ENCODE assay signal across 19 cellular contexts in the genomic region with DNA sequence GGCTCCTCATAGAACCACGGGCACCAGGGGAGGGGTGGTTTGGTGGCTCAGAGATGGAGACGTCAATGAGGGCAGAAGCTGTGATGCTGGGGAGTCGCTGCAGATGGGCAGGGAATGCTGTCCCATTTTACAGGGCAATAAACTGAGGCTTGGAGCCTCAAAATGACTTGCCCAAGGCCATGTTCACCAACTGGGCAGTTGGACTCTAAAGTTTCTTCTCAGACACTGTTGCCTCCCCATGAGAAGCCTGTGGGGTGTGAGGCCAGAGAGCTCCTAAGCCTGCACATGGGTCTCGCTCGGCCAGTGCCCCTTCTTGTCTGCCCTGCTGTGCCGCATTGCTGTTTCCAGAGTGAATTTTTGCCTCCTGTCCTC. TPM values are rescaled to one million over a fixed set of nuclear protein-coding genes. Genes with fewer than 3 reads are reported as not detected.
DNase-seq lines count a peak whose midpoint lies in the region; ATAC-seq lines count a peak whose summit lies in the region.
"Had no signal": no experiment of that assay in that cellular context is flagged by ENCODE, and none has a peak within 500 bp of the region (broad histone marks: within the 10 kb centered on the region; RNA-seq: fewer than 3 reads in every experiment).

No MANE protein-coding gene starts in this region.

- peak overlapping the region; percentile 94 for H3K27ac ChIP-seq in temporal lobe (ENCODE audit: low read depth, low read length)
- H3K27ac ChIP-seq: A549, SJCRH30 had no signal

- H3K36me3 Mint-ChIP-seq in activated T-cell treated with anti-CD3 and anti-CD28 coated beads, Interleukin-2, amount 50 U/mL, for 4 hours (ENCODE audit: insufficient read depth), result no peaks in the 10 kb centered on the region
- H3K36me3 Mint-ChIP-seq in activated T-helper 1 cell treated with anti-CD3 and anti-CD28 coated beads, Interleukin-12 subunit alpha, Interleukin-12 subunit beta, Interleukin-2, Interleukin-4 antibody, amounts not matched to agents 30 ng/mL and 10 ng/mL and 1 ng/mL, durations not matched to agents 14 hours and 24 hours and 36 hours (ENCODE audit: low read depth), result peaks cover 4% of the 10 kb centered on the region
- peaks cover 10% of the 10 kb centered on the region for H3K36me3 Mint-ChIP-seq in effector memory CD8-positive, alpha-beta T cell (ENCODE audit: insufficient read depth)

- H3K27me3 Mint-ChIP-seq in activated T-cell treated with anti-CD3 and anti-CD28 coated beads, Interleukin-2, amount 50 U/mL, for 4 hours (ENCODE audit: low read depth), result no peaks in the 10 kb centered on the region
- H3K27me3 Mint-ChIP-seq in activated T-helper 1 cell treated with anti-CD3 and anti-CD28 coated beads, Interleukin-12 subunit alpha, Interleukin-12 subunit beta, Interleukin-2, Interleukin-4 antibody, amounts not matched to agents 30 ng/mL and 10 ng/mL and 1 ng/mL, durations not matched to agents 14 hours and 24 hours and 36 hours (ENCODE audit: insufficient read depth), result no peaks in the 10 kb centered on the region
- no peaks in the 10 kb centered on the region for H3K27me3 Mint-ChIP-seq in effector memory CD8-positive, alpha-beta T cell

- peak overlapping the region; percentile 17 for H3K4me3 Mint-ChIP-seq in activated T-cell treated with anti-CD3 and anti-CD28 coated beads, Interleukin-2, amount 50 U/mL, for 4 hours
- H3K4me3 Mint-ChIP-seq in activated T-helper 1 cell treated with anti-CD3 and anti-CD28 coated beads, Interleukin-12 subunit alpha, Interleukin-12 subunit beta, Interleukin-2, Interleukin-4 antibody, amounts not matched to agents 30 ng/mL and 10 ng/mL and 1 ng/mL, durations not matched to agents 14 hours and 24 hours and 36 hours, result no peak overlapping the region
- peak overlapping the region; percentile 74 to 87 for H3K4me3 Mint-ChIP-seq in effector memory CD8-positive, alpha-beta T cell
- H3K4me3 Mint-ChIP-seq: T-helper 1 cell treated with Interleukin-12 subunit alpha and Interleukin-12 subunit beta and Interleukin-4 antibody, amounts not matched to agents 30 μg/mL and 1 μg/mL, for 36 hours had no signal

- no peak for ATAC-seq in activated T-cell treated with anti-CD3 and anti-CD28 coated beads, Interleukin-2, amount 50 U/mL, for 4 hours
- ATAC-seq in effector memory CD8-positive, alpha-beta T cell (replicated peaks), result no peak
- no peak for ATAC-seq in HG02642 (IDR thresholded peaks at IDR 0.05; ENCODE audit: poor library complexity, unreplicated experiment)
- ATAC-seq: left ventricle myocardium superior had no signal

- H3K9me3 Mint-ChIP-seq in activated T-cell treated with anti-CD3 and anti-CD28 coated beads, Interleukin-2, amount 50 U/mL, for 4 hours, result no peaks in the 10 kb centered on the region
- H3K9me3 Mint-ChIP-seq in activated T-helper 1 cell treated with anti-CD3 and anti-CD28 coated beads, Interleukin-12 subunit alpha, Interleukin-12 subunit beta, Interleukin-2, Interleukin-4 antibody, amounts not matched to agents 30 ng/mL and 10 ng/mL and 1 ng/mL, durations not matched to agents 14 hours and 24 hours and 36 hours, result no peaks in the 10 kb centered on the region
- no peaks in the 10 kb centered on the region for H3K9me3 Mint-ChIP-seq in effector memory CD8-positive, alpha-beta T cell
- H3K9me3 Mint-ChIP-seq: T-helper 1 cell treated with Interleukin-12 subunit alpha and Interleukin-12 subunit beta and Interleukin-4 antibody, amounts not matched to agents 30 μg/mL and 1 μg/mL, for 36 hours had no signal

- no peak for DNase-seq in activated T-cell treated with anti-CD3 and anti-CD28 coated beads, Interleukin-2, amount 50 U/mL, for 4 hours
- DNase-seq in activated T-cell treated with anti-CD3 and anti-CD28 coated beads, Interleukin-2, amount 50 U/mL, for 1 hour, result no peak
- no peak for DNase-seq in activated T-helper 1 cell treated with anti-CD3 and anti-CD28 coated beads, Interleukin-12 subunit alpha, Interleukin-12 subunit beta, Interleukin-2, Interleukin-4 antibody, amounts not matched to agents 30 ng/mL and 10 ng/mL and 1 ng/mL, durations not matched to agents 14 hours and 24 hours and 36 hours (ENCODE audit: low spot score)
- no peak for DNase-seq in effector memory CD8-positive, alpha-beta T cell
- DNase-seq in NCI-H2029 treated with DMSO at 0.1 percent for 48 hours (lab: John Stamatoyannopoulos, UW) (no peak), HK-2 (ENCODE audit: unreplicated experiment) (no peak)
- DNase-seq: dermis blood vessel endothelial cell; DMS 273 treated with DMSO at 0.1 percent for 48 hours; Karpas-422; left ventricle myocardium superior; NCI-H1105 treated with DMSO at 0.1 percent for 48 hours; NCI-H2081 treated with DMSO at 0.1 percent for 48 hours; NCI-H446 treated with DMSO at 0.1 percent for 48 hours; SJCRH30; stimulated activated CD4-positive, alpha-beta T cell treated with anti-CD3 and anti-CD28 coated beads, Interleukin-2, amount 100 ng/mL, for 48 hours had no signal

- peaks cover 82% of the 10 kb centered on the region for H3K4me1 Mint-ChIP-seq in activated T-cell treated with anti-CD3 and anti-CD28 coated beads, Interleukin-2, amount 50 U/mL, for 4 hours (ENCODE audit: low read depth)
- peaks cover 67% of the 10 kb centered on the region for H3K4me1 Mint-ChIP-seq in activated T-helper 1 cell treated with anti-CD3 and anti-CD28 coated beads, Interleukin-12 subunit alpha, Interleukin-12 subunit beta, Interleukin-2, Interleukin-4 antibody, amounts not matched to agents 30 ng/mL and 10 ng/mL and 1 ng/mL, durations not matched to agents 14 hours and 24 hours and 36 hours (ENCODE audit: low read depth)
- H3K4me1 Mint-ChIP-seq in effector memory CD8-positive, alpha-beta T cell (ENCODE audit: low read depth in 2 of 2), result peaks cover 80 to 82% of the 10 kb centered on the region in 2 donors

- peak overlapping the region; percentile 22 for H3K27ac Mint-ChIP-seq in activated T-helper 1 cell treated with anti-CD3 and anti-CD28 coated beads, Interleukin-12 subunit alpha, Interleukin-12 subunit beta, Interleukin-2, Interleukin-4 antibody, amounts not matched to agents 30 ng/mL and 10 ng/mL and 1 ng/mL, durations not matched to agents 14 hours and 24 hours and 36 hours
- peak overlapping the region; percentile 89 to 99 for H3K27ac Mint-ChIP-seq in effector memory CD8-positive, alpha-beta T cell

- intact Hi-C loops in activated T-helper 1 cell treated with anti-CD3 and anti-CD28 coated beads, Interleukin-12 subunit alpha, Interleukin-12 subunit beta, Interleukin-2, Interleukin-4 antibody, amounts not matched to agents 30 ng/mL and 10 ng/mL and 1 ng/mL, durations not matched to agents 14 hours and 24 hours and 36 hours (cut with micrococcal nuclease), result no loop called here

RNA-seq across cellular contexts. Expression of a gene that starts 38.6 kb away (rescaled TPM):
- total RNA-seq in activated T-cell treated with anti-CD3 and anti-CD28 coated beads, Interleukin-2, amount 50 U/mL, for 4 hours, result 1 to 10 TPM; 2.4 to 4.0 (median 2.9) TPM
- 3.7 and 4.6 TPM in 2 replicates for total RNA-seq in activated T-helper 1 cell treated with anti-CD3 and anti-CD28 coated beads, Interleukin-12 subunit alpha, Interleukin-12 subunit beta, Interleukin-2, Interleukin-4 antibody, amounts not matched to agents 30 ng/mL and 10 ng/mL and 1 ng/mL, durations not matched to agents 14 hours and 24 hours and 36 hours
- total RNA-seq in temporal lobe, result 42.5 TPM

RNA-seq across cellular contexts. Expression of a gene that starts 54.9 kb away (rescaled TPM):
- total RNA-seq in activated T-cell treated with anti-CD3 and anti-CD28 coated beads, Interleukin-2, amount 50 U/mL, for 4 hours, result 10 to 100 TPM; 76.7 to 81.0 (median 80.1) TPM
- total RNA-seq in activated T-helper 1 cell treated with anti-CD3 and anti-CD28 coated beads, Interleukin-12 subunit alpha, Interleukin-12 subunit beta, Interleukin-2, Interleukin-4 antibody, amounts not matched to agents 30 ng/mL and 10 ng/mL and 1 ng/mL, durations not matched to agents 14 hours and 24 hours and 36 hours, result 116 and 124 TPM in 2 replicates
- total RNA-seq in temporal lobe, result 96.9 TPM

RNA-seq across cellular contexts. Expression of a gene that starts 55.2 kb away (rescaled TPM):
- total RNA-seq in activated T-cell treated with anti-CD3 and anti-CD28 coated beads, Interleukin-2, amount 50 U/mL, for 4 hours, result 10 to 100 TPM; 30.4 to 33.3 (median 32.4) TPM
- 36.0 and 36.5 TPM in 2 replicates for total RNA-seq in activated T-helper 1 cell treated with anti-CD3 and anti-CD28 coated beads, Interleukin-12 subunit alpha, Interleukin-12 subunit beta, Interleukin-2, Interleukin-4 antibody, amounts not matched to agents 30 ng/mL and 10 ng/mL and 1 ng/mL, durations not matched to agents 14 hours and 24 hours and 36 hours
- total RNA-seq in temporal lobe, result 61.7 TPM
